ENCODE assay signal across 25 cellular contexts in genomic region chr1:184157396-184157747, GRCh38.
"Had no signal": no experiment of that assay in that cellular context is flagged by ENCODE, and none has a peak within 500 bp of the region (broad histone marks: within the 10 kb centered on the region; RNA-seq: fewer than 3 reads in every experiment).

No MANE protein-coding gene starts in this region.

- H3K27ac ChIP-seq: dorsolateral prefrontal cortex, epithelial cell of prostate, esophagus muscularis mucosa, lower lobe of right lung, prostate gland, right atrium auricular region, vagina had no signal

- H3K9me3 ChIP-seq: esophagus muscularis mucosa, lower lobe of right lung, mucosa of descending colon, prostate gland, right atrium auricular region, thyroid gland, vagina had no signal

- H3K27me3 ChIP-seq: dorsolateral prefrontal cortex, esophagus muscularis mucosa, right atrium auricular region, thyroid gland, vagina had no signal

- H3K36me3 ChIP-seq: esophagus muscularis mucosa, lower lobe of right lung, prostate gland, right atrium auricular region, thyroid gland, vagina had no signal

- H3K4me3 ChIP-seq: dorsolateral prefrontal cortex, esophagus muscularis mucosa, lower lobe of right lung, mucosa of descending colon, prostate gland, right atrium auricular region, smooth muscle cell, thyroid gland, vagina had no signal

- DNase-seq: dorsolateral prefrontal cortex; effector CD4-positive, alpha-beta T cell; foreskin melanocyte; glutamatergic neuron; hypothalamus; immature natural killer cell; left colon; left ventricle myocardium superior; lower lobe of right lung; mucosa of descending colon; naive B cell; stimulated activated CD4-positive, alpha-beta T cell treated with anti-CD3 and anti-CD28 coated beads, Interleukin-12 subunit alpha, Interleukin-12 subunit beta, amount 100 ng/mL, for 4 hours; stimulated activated CD4-positive, alpha-beta T cell treated with anti-CD3 and anti-CD28 coated beads, Interleukin-1b, Interleukin-23, amount 100 ng/mL, for 48 hours; stimulated activated CD4-positive, alpha-beta T cell treated with anti-CD3 and anti-CD28 coated beads, Interleukin-4, amount 100 ng/mL, for 1 hour; stimulated activated CD8-positive, alpha-beta memory T cell treated with anti-CD3 and anti-CD28 coated beads, Interleukin-4, amount 100 ng/mL, for 48 hours; stimulated activated naive CD4-positive, alpha-beta T cell; stimulated activated naive CD8-positive, alpha-beta T cell treated with anti-CD3 and anti-CD28 coated beads, Interleukin-15, amount 100 ng/mL, for 72 hours; thyroid gland; trophoblast cell had no signal

- H3K4me1 ChIP-seq: prostate gland had no signal
